In genomic region chr12:71584356-71584755, GRCh38 we compare ENCODE assay signal across 19 cellular contexts.
DNase-seq lines count a peak whose midpoint lies in the region; ATAC-seq and TF ChIP-seq lines count a peak whose summit lies in the region.
"Had no signal": no experiment of that assay in that cellular context is flagged by ENCODE, and none has a peak within 500 bp of the region (broad histone marks: within the 10 kb centered on the region; RNA-seq: fewer than 3 reads in every experiment).

No MANE protein-coding gene starts in this region.

- TF ChIP-seq CTCF in BE2C (IDR thresholded peaks at IDR 0.05; ENCODE audit: low read depth, low read length), result no peak
- no peak for TF ChIP-seq CTCF in fibroblast of mammary gland (conservative IDR thresholded peaks at IDR 0.05; ENCODE audit: control insufficient read depth, insufficient read depth, low read depth, low read length)

- peaks cover 28% of the 10 kb centered on the region for H3K36me3 ChIP-seq in BE2C
- H3K36me3 ChIP-seq: BLaER1 had no signal

- H3K4me3 ChIP-seq in BE2C (ENCODE audit: low read depth, low read length) (no peak overlapping the region), fibroblast of mammary gland (ENCODE audit: control insufficient read depth, low read depth, low read length) (no peak overlapping the region)
- H3K4me3 ChIP-seq: A549, BLaER1, GM23338 had no signal

- H3K27ac ChIP-seq in substantia nigra (ENCODE audit: low read depth, low read length, poor library complexity, severe bottlenecking), result no peak overlapping the region
- H3K27ac ChIP-seq: A549, BLaER1, C4-2B had no signal

- H3K9me3 ChIP-seq in BE2C, result no peaks in the 10 kb centered on the region
- H3K9me3 ChIP-seq: A549, BLaER1, Caco-2 had no signal

- peaks cover 25% of the 10 kb centered on the region for H3K4me1 ChIP-seq in BE2C
- H3K4me1 ChIP-seq: A549, BLaER1, Caco-2 had no signal

- DNase-seq in BE2C (peak; percentile 39), SK-N-DZ (ENCODE audit: low spot score) (peak; percentile 91), fibroblast of mammary gland (ENCODE audit: low read depth) (peak; percentile 11), substantia nigra (lab: John Stamatoyannopoulos, UW) (no peak)
- no peak for DNase-seq in central memory CD4-positive, alpha-beta T cell
- DNase-seq: 8988T; ACHN; Caco-2; CD4-positive, CD25-positive, alpha-beta regulatory T cell; CD8-positive, alpha-beta T cell; DMS153; DND-41; H9 had no signal

- no peaks in the 10 kb centered on the region for H3K27me3 ChIP-seq in BE2C
- H3K27me3 ChIP-seq: BLaER1 had no signal

- ATAC-seq in HG03442 (IDR thresholded peaks at IDR 0.05; ENCODE audit: unreplicated experiment), result no peak
- ATAC-seq: A549; CD8-positive, alpha-beta T cell; GM23338; HCT116 had no signal

Comparison
In these comparisons a context has a peak if more than half of its experiments do, and no peak if none do; other contexts are left out.
1. DNase-seq: peak in BE2C (single experiment), SK-N-DZ (single experiment) and fibroblast of mammary gland (single experiment); none in central memory CD4-positive, alpha-beta T cell (single experiment) and substantia nigra (0 of 49).